Comparison of ENCODE assay signal across 8 cellular contexts in the genomic region with DNA sequence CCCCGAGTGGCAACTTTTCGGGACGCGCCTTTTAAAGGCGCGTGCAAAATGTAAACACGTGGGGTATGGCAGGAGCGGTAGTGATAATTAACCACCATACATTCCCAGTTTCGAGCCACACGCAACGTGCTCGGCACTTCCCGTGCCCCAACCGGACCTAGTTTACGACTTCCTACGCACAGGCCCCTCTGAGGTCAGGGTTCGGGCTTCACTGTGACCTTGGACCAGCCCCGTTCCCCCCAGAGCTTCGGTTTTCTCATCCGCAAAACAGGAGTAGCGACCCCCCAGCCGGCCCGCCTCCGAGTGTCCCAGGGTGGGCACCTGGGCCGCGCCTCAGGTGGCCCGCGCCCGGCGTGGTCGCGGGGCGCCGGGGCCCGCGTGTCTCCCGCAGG. TPM values are rescaled to one million over a fixed set of nuclear protein-coding genes. Genes with fewer than 3 reads are reported as not detected.
A peak's percentile ranks its signal among the peaks of the same experiment; 100 is the strongest.
DNase-seq lines count a peak whose midpoint lies in the region; ATAC-seq, FAIRE-seq and TF ChIP-seq lines count a peak whose summit lies in the region.

No MANE protein-coding gene starts in this region.

- H4K20me1 ChIP-seq in K562 (replicated peaks; ENCODE audit: control insufficient read depth, insufficient read depth, low read length) (peaks cover 10% of the 10 kb centered on the region; the same call in 1 of the 2 replicates), smooth muscle cell (ENCODE audit: low read depth) (peaks cover 33% of the 10 kb centered on the region)

- peaks cover 17% of the 10 kb centered on the region for H3K4me1 ChIP-seq in HUES48 (ENCODE audit: control insufficient read depth, insufficient read depth, low read length)
- peaks cover 35 to 46% of the 10 kb centered on the region in 2 experiments for H3K4me1 ChIP-seq in K562 (replicated peaks in 1 of 2; ENCODE audit: control insufficient read depth in 2 of 2, insufficient read depth in 2 of 2, low read length in 2 of 2)
- H3K4me1 ChIP-seq in iPS-15b (ENCODE audit: control insufficient read depth, insufficient read depth, low read length) = peaks cover 16% of the 10 kb centered on the region
- H3K4me1 ChIP-seq in smooth muscle cell (ENCODE audit: low read depth) = peaks cover 16% of the 10 kb centered on the region

- H3K4me2 ChIP-seq in K562 (ENCODE audit: insufficient read depth, low read length) = peak overlapping the region; percentile 95
- H3K4me2 ChIP-seq in smooth muscle cell = peak overlapping the region; percentile 97

- H3K4me3 ChIP-seq in HUES48 (ENCODE audit: low read depth, low read length) = peak overlapping the region; percentile 99
- peak overlapping the region; percentile 72 for H3K4me3 ChIP-seq in K562
- peak overlapping the region; percentile 97 for H3K4me3 ChIP-seq in iPS-15b (ENCODE audit: low read depth, low read length)
- peak overlapping the region; percentile 82 for H3K4me3 ChIP-seq in smooth muscle cell

- H3K27ac ChIP-seq in HUES48 (ENCODE audit: low read depth, low read length) (peak overlapping the region; percentile 67), K562 (ENCODE audit: extremely low read depth, low read depth, low read length) (peak overlapping the region; percentile 86), smooth muscle cell (ENCODE audit: low read depth) (no peak overlapping the region)

- H3F3A ChIP-seq in smooth muscle cell (ENCODE audit: low read depth) = peaks cover 12% of the 10 kb centered on the region

- H2AFZ ChIP-seq in K562 (ENCODE audit: low read depth, low read length) (peak overlapping the region; percentile 29), smooth muscle cell (ENCODE audit: low read depth) (peak overlapping the region; percentile 96)

- H3K79me2 ChIP-seq in K562 (ENCODE audit: control insufficient read depth, insufficient read depth, low read length) = peaks cover 90% of the 10 kb centered on the region
- H3K79me2 ChIP-seq in smooth muscle cell (ENCODE audit: low read depth) = peaks cover 41% of the 10 kb centered on the region

- no peaks in the 10 kb centered on the region for H3K9me3 ChIP-seq in HUES48 (ENCODE audit: control insufficient read depth, insufficient read depth, low read length)
- H3K9me3 ChIP-seq in K562 (replicated peaks; ENCODE audit: control insufficient read depth, insufficient read depth, low read depth, low read length) = peaks cover 28% of the 10 kb centered on the region
- H3K9me3 ChIP-seq in iPS-15b (ENCODE audit: control insufficient read depth, insufficient read depth, low read length) = no peaks in the 10 kb centered on the region
- no peaks in the 10 kb centered on the region for H3K9me3 ChIP-seq in smooth muscle cell (replicated peaks; ENCODE audit: low read depth)

- TF ChIP-seq CTCF in K562 (IDR thresholded peaks at IDR 0.05 in 2 of 3, conservative IDR thresholded peaks at IDR 0.05 in 1 of 3; ENCODE audit: insufficient read depth in 2 of 3, low read depth in 1 of 3, low read length in 3 of 3) (no peak), smooth muscle cell (IDR thresholded peaks at IDR 0.05; ENCODE audit: borderline replicate concordance, insufficient read depth, poor library complexity, severe bottlenecking) (no peak)

- ATAC-seq in GM21515 (IDR thresholded peaks at IDR 0.05; ENCODE audit: unreplicated experiment) (peak; percentile 45), K562 (peak; percentile 55)

- in situ Hi-C loops in K562 (cut with MboI) = loop anchor here (5.0 kb wide), 1 partner anchor 227 kb away; no protein-coding TSS in a partner anchor

- H3K27me3 ChIP-seq in HUES48 (ENCODE audit: control insufficient read depth, insufficient read depth, low read length) (no peaks in the 10 kb centered on the region), K562 (ENCODE audit: control insufficient read depth in 2 of 2, insufficient read depth in 2 of 2, low read length in 2 of 2) (no peaks in the 10 kb centered on the region), iPS-15b (ENCODE audit: control insufficient read depth, insufficient read depth, low read length) (no peaks in the 10 kb centered on the region), smooth muscle cell (ENCODE audit: low read depth) (no peaks in the 10 kb centered on the region)

- POLR2A ChIA-PET in K562 (lab: Yijun Ruan, JAX) = interaction anchor here (0.9 to 3.5 kb wide), 12 partner anchors 8 to 240 kb away, joined by 3 to 24 read pairs (median 5); partner anchors contain the start of genes LSM3 and XPC

- H3K9me1 ChIP-seq in K562 (ENCODE audit: control insufficient read depth, insufficient read depth, low read length) = peaks cover 5% of the 10 kb centered on the region

- TF ChIP-seq POLR2A in K562 (conservative IDR thresholded peaks at IDR 0.05) = peak; percentile 53

- WGBS in K562 (ENCODE audit: insufficient coverage, low coverage, missing lambda C conversion rate) = 0% methylated on average over 36 of the region's 37 CpGs
- 1% methylated on average over 37 of the region's 37 CpGs for WGBS in smooth muscle cell (ENCODE audit: low lambda C conversion rate)

- intact Hi-C loops in K562 (cut with micrococcal nuclease) = loop anchor here (1.0 to 10.0 kb wide), 3 partner anchors 54 to 469 kb away; partner anchors contain the start of genes LSM3 and XPC

- CTCF ChIA-PET in K562 (lab: Yijun Ruan, JAX; ENCODE audit: low intra/inter-chr PET ratio) = no interaction called here

- peak overlapping the region; percentile 71 for H3K9ac ChIP-seq in HUES48 (ENCODE audit: low read depth, low read length)
- H3K9ac ChIP-seq in K562 (ENCODE audit: insufficient read depth in 1 of 2, low read depth in 2 of 2, low read length in 2 of 2) = peak overlapping the region; percentile 88 to 97
- H3K9ac ChIP-seq in iPS-15b (ENCODE audit: low read depth, low read length) = peak overlapping the region; percentile 90
- peak overlapping the region; percentile 76 for H3K9ac ChIP-seq in smooth muscle cell (ENCODE audit: low read depth)

- DNase-seq in ELF-1 (ENCODE audit: low read depth, low spot score) = peak; percentile 61
- peak; percentile 77 for DNase-seq in SW480 (ENCODE audit: low spot score)
- DNase-seq in K562 (ENCODE audit: extremely low read depth in 1 of 4, low spot score in 3 of 4) = peak in 2 of 4 experiments; percentile 77 to 85
- no peak for DNase-seq in smooth muscle cell (lab: John Stamatoyannopoulos, UW; ENCODE audit: unreplicated experiment)
- DNase-seq in mesenteric fat pad (ENCODE audit: low spot score) = no peak

- no TSS peak for BruUV-seq in K562 (replicated peaks; lab: Mats Ljungman, UMichigan)

- H3K36me3 ChIP-seq in HUES48 (ENCODE audit: control insufficient read depth, insufficient read depth, low read length) (peaks cover 41% of the 10 kb centered on the region), K562 (ENCODE audit: control insufficient read depth, insufficient read depth, low read length) (peaks cover 63% of the 10 kb centered on the region), iPS-15b (ENCODE audit: control insufficient read depth, insufficient read depth, low read length) (peaks cover 18% of the 10 kb centered on the region), smooth muscle cell (ENCODE audit: low read depth) (peaks cover 3% of the 10 kb centered on the region)

- FAIRE-seq in K562 (lab: Jason Lieb, UNC) = no peak

- no peak for TF ChIP-seq EP300 in K562 (IDR thresholded peaks at IDR 0.05; ENCODE audit: low read length)

- TF ChIP-seq RAD21 in K562 (CRISPR knock-in tag; conservative IDR thresholded peaks at IDR 0.05 in 1 of 2, IDR thresholded peaks at IDR 0.05 in 1 of 2) = no peak

RNA-seq across cellular contexts. Expression of gene CHCHD4, which starts 0.5 kb away (rescaled TPM):
- 8.4 and 13.9 TPM in 2 replicates for total RNA-seq in K562 (2011; cell fraction: chromatin; rRNA removed; ENCODE audit: low replicate concordance)
- 7.5 and 9.3 TPM in 2 replicates for total RNA-seq in K562 (2011; cell fraction: nucleolus; rRNA removed)
- total RNA-seq in K562 (2011; cell fraction: nucleoplasm; rRNA removed) = 11.0 and 15.7 TPM in 2 replicates
- total RNA-seq in K562 (2014; rRNA removed) = 70.9 and 77.2 TPM in 2 replicates
- 70.9 and 79.2 TPM in 2 replicates for total RNA-seq in K562 (2014; rRNA removed; fragmentation: Illumina TruSeq; extraction: Trizol)
- 56.5 and 61.2 TPM in 2 replicates for total RNA-seq in K562 (2015; rRNA removed; fragmentation: Illumina TruSeq; extraction: Trizol)
- 53.5 and 55.4 TPM in 2 replicates for total RNA-seq in K562 (2021)
- polyA plus RNA-seq in K562 (2011; rRNA removed) = 46.2 and 68.4 TPM in 2 replicates
- 27.7 and 40.4 TPM in 2 replicates for polyA plus RNA-seq in K562 (2011; cell fraction: cytosol; rRNA removed)
- 15.4 and 19.6 TPM in 2 replicates for polyA plus RNA-seq in K562 (2011; cell fraction: nucleus; rRNA removed)
- polyA plus RNA-seq in K562 (2012) = 32.4 and 47.1 TPM in 2 replicates
- 89.0 and 105 TPM in 2 replicates for polyA plus RNA-seq in K562 (2014; fragmentation: Illumina TruSeq; extraction: Trizol)
- 100 to 1,000 TPM; 152 to 225 TPM for polyA plus RNA-seq in K562 (2014; fragmentation: Nextera tagmentation; extraction: Ambion mirVana)
- 81.3 and 81.7 TPM in 2 replicates for polyA plus RNA-seq in K562 (2014; rRNA removed)
- polyA minus RNA-seq in K562 (2011; rRNA and poly(A)+ RNA removed) = 48.2 and 54.4 TPM in 2 replicates
- polyA minus RNA-seq in K562 (2011; cell fraction: cytosol; rRNA and poly(A)+ RNA removed) = 19.5 and 24.8 TPM in 2 replicates
- 6.1 and 12.2 TPM in 2 replicates for polyA minus RNA-seq in K562 (2011; cell fraction: nucleus; rRNA and poly(A)+ RNA removed)
- 8.7 and 11.2 TPM in 2 replicates for total RNA-seq in smooth muscle cell
- polyA plus RNA-seq in smooth muscle cell = 9.5 and 12.0 TPM in 2 replicates
- total RNA-seq in mesenteric fat pad = 18.1 TPM

RNA-seq across cellular contexts. Expression of gene TMEM43, which starts 0.6 kb away (rescaled TPM):
- 45.4 and 56.1 TPM in 2 replicates for total RNA-seq in K562 (2011; cell fraction: chromatin; rRNA removed; ENCODE audit: low replicate concordance)
- 65.7 and 72.4 TPM in 2 replicates for total RNA-seq in K562 (2011; cell fraction: nucleolus; rRNA removed)
- total RNA-seq in K562 (2011; cell fraction: nucleoplasm; rRNA removed) = 57.3 and 58.4 TPM in 2 replicates
- 35.0 and 49.2 TPM in 2 replicates for total RNA-seq in K562 (2014; rRNA removed)
- 32.9 and 35.7 TPM in 2 replicates for total RNA-seq in K562 (2014; rRNA removed; fragmentation: Illumina TruSeq; extraction: Trizol)
- 41.1 and 42.9 TPM in 2 replicates for total RNA-seq in K562 (2015; rRNA removed; fragmentation: Illumina TruSeq; extraction: Trizol)
- 38.9 and 39.7 TPM in 2 replicates for total RNA-seq in K562 (2021)
- polyA plus RNA-seq in K562 (2011; rRNA removed) = 41.9 and 50.8 TPM in 2 replicates
- polyA plus RNA-seq in K562 (2011; cell fraction: cytosol; rRNA removed) = 46.0 and 54.1 TPM in 2 replicates
- 73.1 and 80.6 TPM in 2 replicates for polyA plus RNA-seq in K562 (2011; cell fraction: nucleus; rRNA removed)
- 32.9 and 33.9 TPM in 2 replicates for polyA plus RNA-seq in K562 (2012)
- 41.5 and 46.1 TPM in 2 replicates for polyA plus RNA-seq in K562 (2014; fragmentation: Illumina TruSeq; extraction: Trizol)
- polyA plus RNA-seq in K562 (2014; fragmentation: Nextera tagmentation; extraction: Ambion mirVana) = 10 to 100 TPM; 16.7 to 29.4 TPM
- polyA plus RNA-seq in K562 (2014; rRNA removed) = 32.7 and 37.5 TPM in 2 replicates
- polyA minus RNA-seq in K562 (2011; rRNA and poly(A)+ RNA removed) = 32.4 and 38.1 TPM in 2 replicates
- polyA minus RNA-seq in K562 (2011; cell fraction: cytosol; rRNA and poly(A)+ RNA removed) = 21.2 TPM in 2 replicates
- 17.1 and 22.2 TPM in 2 replicates for polyA minus RNA-seq in K562 (2011; cell fraction: nucleus; rRNA and poly(A)+ RNA removed)
- total RNA-seq in smooth muscle cell = 76.8 and 81.1 TPM in 2 replicates
- polyA plus RNA-seq in smooth muscle cell = 59.0 and 60.1 TPM in 2 replicates
- 99.3 TPM for total RNA-seq in mesenteric fat pad

RNA-seq across cellular contexts. Expression of gene XPC, which starts 54.2 kb away (rescaled TPM):
- total RNA-seq in K562 (2011; cell fraction: chromatin; rRNA removed; ENCODE audit: low replicate concordance) = 61.0 and 92.1 TPM in 2 replicates
- 32.5 and 33.7 TPM in 2 replicates for total RNA-seq in K562 (2011; cell fraction: nucleolus; rRNA removed)
- 45.0 and 59.2 TPM in 2 replicates for total RNA-seq in K562 (2011; cell fraction: nucleoplasm; rRNA removed)
- 51.8 and 54.1 TPM in 2 replicates for total RNA-seq in K562 (2014; rRNA removed)
- 41.2 and 49.8 TPM in 2 replicates for total RNA-seq in K562 (2014; rRNA removed; fragmentation: Illumina TruSeq; extraction: Trizol)
- total RNA-seq in K562 (2015; rRNA removed; fragmentation: Illumina TruSeq; extraction: Trizol) = 41.3 and 44.2 TPM in 2 replicates
- total RNA-seq in K562 (2021) = 44.5 and 54.0 TPM in 2 replicates
- polyA plus RNA-seq in K562 (2011; rRNA removed) = 25.1 and 25.5 TPM in 2 replicates
- 11.7 and 15.8 TPM in 2 replicates for polyA plus RNA-seq in K562 (2011; cell fraction: cytosol; rRNA removed)
- polyA plus RNA-seq in K562 (2011; cell fraction: nucleus; rRNA removed) = 76.2 and 81.9 TPM in 2 replicates
- 41.7 and 44.5 TPM in 2 replicates for polyA plus RNA-seq in K562 (2012)
- 54.4 and 54.7 TPM in 2 replicates for polyA plus RNA-seq in K562 (2014; fragmentation: Illumina TruSeq; extraction: Trizol)
- polyA plus RNA-seq in K562 (2014; fragmentation: Nextera tagmentation; extraction: Ambion mirVana) = 1 to 10 TPM; 3.8 to 4.1 TPM
- polyA plus RNA-seq in K562 (2014; rRNA removed) = 33.8 and 42.4 TPM in 2 replicates
- 30.9 and 32.3 TPM in 2 replicates for polyA minus RNA-seq in K562 (2011; rRNA and poly(A)+ RNA removed)
- 24.0 and 24.8 TPM in 2 replicates for polyA minus RNA-seq in K562 (2011; cell fraction: cytosol; rRNA and poly(A)+ RNA removed)
- polyA minus RNA-seq in K562 (2011; cell fraction: nucleus; rRNA and poly(A)+ RNA removed) = 34.9 and 53.4 TPM in 2 replicates
- total RNA-seq in smooth muscle cell = 20.9 and 31.1 TPM in 2 replicates
- 23.8 and 28.1 TPM in 2 replicates for polyA plus RNA-seq in smooth muscle cell
- total RNA-seq in mesenteric fat pad = 24.8 TPM

RNA-seq across cellular contexts. Expression of gene LSM3, which starts 54.4 kb away (rescaled TPM):
- total RNA-seq in K562 (2011; cell fraction: chromatin; rRNA removed; ENCODE audit: low replicate concordance) = 11.3 and 17.2 TPM in 2 replicates
- total RNA-seq in K562 (2011; cell fraction: nucleolus; rRNA removed) = 7.4 and 9.3 TPM in 2 replicates
- 14.2 and 25.6 TPM in 2 replicates for total RNA-seq in K562 (2011; cell fraction: nucleoplasm; rRNA removed)
- 32.6 and 33.8 TPM in 2 replicates for total RNA-seq in K562 (2014; rRNA removed)
- total RNA-seq in K562 (2014; rRNA removed; fragmentation: Illumina TruSeq; extraction: Trizol) = 64.7 and 73.9 TPM in 2 replicates
- 54.4 and 61.2 TPM in 2 replicates for total RNA-seq in K562 (2015; rRNA removed; fragmentation: Illumina TruSeq; extraction: Trizol)
- total RNA-seq in K562 (2021) = 38.5 and 46.4 TPM in 2 replicates
- 34.0 and 48.7 TPM in 2 replicates for polyA plus RNA-seq in K562 (2011; rRNA removed)
- 3.6 and 12.9 TPM in 2 replicates for polyA plus RNA-seq in K562 (2011; cell fraction: cytosol; rRNA removed)
- polyA plus RNA-seq in K562 (2011; cell fraction: nucleus; rRNA removed) = 3.1 and 6.0 TPM in 2 replicates
- polyA plus RNA-seq in K562 (2012) = 31.9 and 61.8 TPM in 2 replicates
- polyA plus RNA-seq in K562 (2014; fragmentation: Illumina TruSeq; extraction: Trizol) = 48.6 and 55.2 TPM in 2 replicates
- 100 to 1,000 TPM; 180 to 203 TPM for polyA plus RNA-seq in K562 (2014; fragmentation: Nextera tagmentation; extraction: Ambion mirVana)
- 61.6 and 75.1 TPM in 2 replicates for polyA plus RNA-seq in K562 (2014; rRNA removed)
- 14.8 and 16.0 TPM in 2 replicates for polyA minus RNA-seq in K562 (2011; rRNA and poly(A)+ RNA removed)
- polyA minus RNA-seq in K562 (2011; cell fraction: cytosol; rRNA and poly(A)+ RNA removed) = 4.3 and 6.0 TPM in 2 replicates
- 5.5 and 7.6 TPM in 2 replicates for polyA minus RNA-seq in K562 (2011; cell fraction: nucleus; rRNA and poly(A)+ RNA removed)
- 18.3 and 22.6 TPM in 2 replicates for total RNA-seq in smooth muscle cell
- polyA plus RNA-seq in smooth muscle cell = 31.0 and 31.9 TPM in 2 replicates
- total RNA-seq in mesenteric fat pad = 10.0 TPM

Comparison
In these comparisons a context has a peak if more than half of its experiments do, and no peak if none do; other contexts are left out.
1. DNase-seq: peak in ELF-1 (single experiment) and SW480 (single experiment); none in smooth muscle cell (single experiment) and mesenteric fat pad (single experiment).
2. Peak in every context shown above with its lines, with median percentiles within 50 percentile points of each other: H3K4me3 ChIP-seq and H3K9ac ChIP-seq.